8 cellular contexts compared by ENCODE assay signal in the genomic region with DNA sequence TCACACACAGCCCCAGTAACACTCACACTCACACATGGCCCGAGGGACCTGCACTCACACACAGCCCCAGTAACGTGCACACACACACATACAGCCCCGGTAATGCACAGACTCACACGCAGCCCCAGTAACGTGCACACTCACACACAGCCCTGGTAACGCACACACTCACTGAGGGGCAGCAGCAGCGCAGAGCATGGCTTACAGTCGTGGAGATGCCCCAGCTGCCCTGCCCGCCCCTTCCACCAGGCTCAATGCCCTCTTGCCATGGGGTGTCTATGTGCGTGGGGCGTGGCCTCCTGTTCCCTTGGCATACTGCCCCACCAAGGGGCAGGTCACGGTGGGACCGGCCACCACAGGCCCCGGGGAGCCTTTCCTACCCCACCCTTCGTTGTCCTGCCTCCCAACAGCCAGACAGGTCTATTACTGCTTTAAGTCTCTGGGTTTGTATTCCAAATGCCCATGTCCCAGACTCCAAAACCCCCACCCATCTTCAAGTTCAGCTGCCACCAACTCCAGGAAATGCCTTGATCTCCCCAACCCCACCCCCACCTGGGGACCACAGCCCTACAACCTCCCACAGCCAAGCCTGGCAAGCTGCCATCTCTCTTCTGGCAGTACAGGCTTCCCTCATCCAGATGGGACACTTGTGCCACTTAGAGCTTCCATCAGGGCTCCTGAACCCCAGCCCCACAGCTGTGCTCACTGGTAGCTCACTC. TPM values are rescaled to one million over a fixed set of nuclear protein-coding genes. Genes with fewer than 3 reads are reported as not detected.
DNase-seq lines count a peak whose midpoint lies in the region; ATAC-seq, FAIRE-seq and TF ChIP-seq lines count a peak whose summit lies in the region.

No MANE protein-coding gene starts in this region.

- no peaks in the 10 kb centered on the region for H3K27me3 Mint-ChIP-seq in CD4-positive, CD25-positive, alpha-beta regulatory T cell
- no peaks in the 10 kb centered on the region for H3K27me3 Mint-ChIP-seq in naive B cell

- TSS peak; percentile 34 for BruUV-seq in K562 (replicated peaks; lab: Mats Ljungman, UMichigan)

- peaks cover 20 to 86% (median 56%) of the 10 kb centered on the region in 4 donors for H3K4me1 Mint-ChIP-seq in CD4-positive, CD25-positive, alpha-beta regulatory T cell
- H3K4me1 Mint-ChIP-seq in naive B cell, result peaks cover 75 to 85% (median 77%) of the 10 kb centered on the region in 3 donors

- H3K36me3 ChIP-seq in CD4-positive, CD25-positive, alpha-beta regulatory T cell (ENCODE audit: control insufficient read depth, insufficient read depth, low read length), result no peaks in the 10 kb centered on the region
- no peaks in the 10 kb centered on the region for H3K36me3 ChIP-seq in K562 (ENCODE audit: control insufficient read depth, insufficient read depth, low read length)

- DNase-seq in CD4-positive, CD25-positive, alpha-beta regulatory T cell, result peak in 2 of 3 donors; percentile 38 to 39
- DNase-seq in NCI-H1694 treated with DMSO at 0.1 percent for 48 hours (lab: John Stamatoyannopoulos, UW) (peak; percentile 19), K562 (ENCODE audit: extremely low read depth in 1 of 4, low spot score in 3 of 4) (peak in 1 of 4 experiments; percentile 6), naive B cell (no peak), mucosa of gallbladder (ENCODE audit: low spot score) (no peak), NCI-H526 treated with DMSO at 0.1 percent for 48 hours (lab: John Stamatoyannopoulos, UW) (no peak)

- no peak for TF ChIP-seq POLR2A in K562 (conservative IDR thresholded peaks at IDR 0.05)

- H3K27me3 ChIP-seq in CD4-positive, CD25-positive, alpha-beta regulatory T cell (ENCODE audit: control insufficient read depth, insufficient read depth, low read length), result no peaks in the 10 kb centered on the region
- no peaks in the 10 kb centered on the region; a peak in 1 of 5 replicates for H3K27me3 ChIP-seq in K562 (ENCODE audit: control insufficient read depth in 2 of 2, insufficient read depth in 2 of 2, low read length in 2 of 2)

- no peaks in the 10 kb centered on the region for H3K9me3 ChIP-seq in CD4-positive, CD25-positive, alpha-beta regulatory T cell (ENCODE audit: control insufficient read depth in 2 of 2, low read length in 2 of 2)
- no peaks in the 10 kb centered on the region for H3K9me3 ChIP-seq in K562 (replicated peaks; ENCODE audit: control insufficient read depth, insufficient read depth, low read depth, low read length)

- H3K9ac ChIP-seq in K562 (ENCODE audit: insufficient read depth in 1 of 2, low read depth in 2 of 2, low read length in 2 of 2), result peak overlapping the region in 1 of 2 experiments; percentile 42; a peak in 2 of 4 replicates

- H3K36me3 Mint-ChIP-seq in CD4-positive, CD25-positive, alpha-beta regulatory T cell, result no peaks in the 10 kb centered on the region
- H3K36me3 Mint-ChIP-seq in naive B cell, result no peaks in the 10 kb centered on the region

- H3K27ac ChIP-seq in CD4-positive, CD25-positive, alpha-beta regulatory T cell (ENCODE audit: insufficient read depth, low read length, poor library complexity, severe bottlenecking), result peak overlapping the region; percentile 93
- no peak overlapping the region for H3K27ac ChIP-seq in K562 (ENCODE audit: extremely low read depth, low read depth, low read length)

- WGBS in K562 (ENCODE audit: insufficient coverage, low coverage, missing lambda C conversion rate), result 53% methylated on average over 12 of the region's 15 CpGs

- FAIRE-seq in K562 (lab: Jason Lieb, UNC), result no peak

- no peaks in the 10 kb centered on the region for H3K79me2 ChIP-seq in K562 (ENCODE audit: control insufficient read depth, insufficient read depth, low read length)

- H4K20me1 ChIP-seq in K562 (replicated peaks; ENCODE audit: control insufficient read depth, insufficient read depth, low read length), result no peaks in the 10 kb centered on the region

- H2AFZ ChIP-seq in K562 (ENCODE audit: low read depth, low read length), result no peak overlapping the region

- H3K9me1 ChIP-seq in K562 (ENCODE audit: control insufficient read depth, insufficient read depth, low read length), result no peaks in the 10 kb centered on the region

- H3K4me3 ChIP-seq in CD4-positive, CD25-positive, alpha-beta regulatory T cell (ENCODE audit: low read depth, low read length), result no peak overlapping the region
- H3K4me3 ChIP-seq in K562, result no peak overlapping the region

- H3K4me2 ChIP-seq in K562 (ENCODE audit: insufficient read depth, low read length), result no peak overlapping the region

- CTCF ChIA-PET in K562 (lab: Yijun Ruan, JAX; ENCODE audit: low intra/inter-chr PET ratio), result no interaction called here

- no peak for ATAC-seq in CD4-positive, CD25-positive, alpha-beta regulatory T cell (ENCODE audit: low read depth in 2 of 2)
- no peak for ATAC-seq in K562
- ATAC-seq in naive B cell (ENCODE audit: low read depth in 2 of 2), result no peak
- no peak for ATAC-seq in GM21786 (IDR thresholded peaks at IDR 0.05; ENCODE audit: unreplicated experiment)
- no peak for ATAC-seq in HG03342 (IDR thresholded peaks at IDR 0.05; ENCODE audit: unreplicated experiment)

- H3K4me1 ChIP-seq in CD4-positive, CD25-positive, alpha-beta regulatory T cell (ENCODE audit: control insufficient read depth, insufficient read depth, low read length, poor library complexity, severe bottlenecking), result peaks cover 72% of the 10 kb centered on the region
- H3K4me1 ChIP-seq in K562 (replicated peaks in 1 of 2; ENCODE audit: control insufficient read depth in 2 of 2, insufficient read depth in 2 of 2, low read length in 2 of 2), result peaks cover 34 to 58% of the 10 kb centered on the region in 2 experiments

- TF ChIP-seq CTCF in K562 (IDR thresholded peaks at IDR 0.05 in 2 of 3, conservative IDR thresholded peaks at IDR 0.05 in 1 of 3; ENCODE audit: insufficient read depth in 2 of 3, low read depth in 1 of 3, low read length in 3 of 3), result no peak

- no peak for TF ChIP-seq EP300 in K562 (IDR thresholded peaks at IDR 0.05; ENCODE audit: low read length)

- peak overlapping the region; percentile 5 to 91 (median 66) for H3K4me3 Mint-ChIP-seq in CD4-positive, CD25-positive, alpha-beta regulatory T cell
- peak overlapping the region; percentile 49 to 86 (median 76) for H3K4me3 Mint-ChIP-seq in naive B cell

- no peak for TF ChIP-seq RAD21 in K562 (CRISPR knock-in tag; conservative IDR thresholded peaks at IDR 0.05 in 1 of 2, IDR thresholded peaks at IDR 0.05 in 1 of 2)

- in situ Hi-C loops in K562 (cut with MboI), result no loop called here

- peak overlapping the region; percentile 83 to 96 (median 94) for H3K27ac Mint-ChIP-seq in CD4-positive, CD25-positive, alpha-beta regulatory T cell
- peak overlapping the region; percentile 75 to 97 (median 90) for H3K27ac Mint-ChIP-seq in naive B cell

- H3K9me3 Mint-ChIP-seq in CD4-positive, CD25-positive, alpha-beta regulatory T cell, result no peaks in the 10 kb centered on the region
- no peaks in the 10 kb centered on the region for H3K9me3 Mint-ChIP-seq in naive B cell

- POLR2A ChIA-PET in K562 (lab: Yijun Ruan, JAX), result no interaction called here

- intact Hi-C loops in K562 (cut with micrococcal nuclease), result no loop called here

RNA-seq across cellular contexts. Expression of gene CCDC102A, which starts 2.6 kb away (rescaled TPM):
- 4.7 TPM for total RNA-seq in CD4-positive, CD25-positive, alpha-beta regulatory T cell
- 1 to 10 TPM; 1.9 to 4.0 (median 2.8) TPM for polyA plus RNA-seq in CD4-positive, CD25-positive, alpha-beta regulatory T cell
- total RNA-seq in K562 (2011; cell fraction: chromatin; rRNA removed; ENCODE audit: low replicate concordance), result 0.26 and 1.1 TPM in 2 replicates
- 0.92 and 1.3 TPM in 2 replicates for total RNA-seq in K562 (2011; cell fraction: nucleolus; rRNA removed)
- 0.51 and 0.84 TPM in 2 replicates for total RNA-seq in K562 (2011; cell fraction: nucleoplasm; rRNA removed)
- total RNA-seq in K562 (2014; rRNA removed) (3.8 and 4.9 TPM in 2 replicates), K562 (2014; rRNA removed; fragmentation: Illumina TruSeq; extraction: Trizol) (0.16 and 0.58 TPM in 2 replicates), K562 (2015; rRNA removed; fragmentation: Illumina TruSeq; extraction: Trizol) (1.4 and 2.1 TPM in 2 replicates), K562 (2021) (2.7 and 3.0 TPM in 2 replicates), mucosa of gallbladder (10.2 TPM)
- polyA plus RNA-seq in K562 (2011; rRNA removed) (2.2 and 2.4 TPM in 2 replicates), K562 (2014; fragmentation: Illumina TruSeq; extraction: Trizol) (0.85 and 1.4 TPM in 2 replicates), K562 (2014; fragmentation: Nextera tagmentation; extraction: Ambion mirVana) (under 1 TPM; 0.03 to 0.11 TPM), K562 (2014; rRNA removed) (2.0 and 4.9 TPM in 2 replicates), naive B cell (ENCODE audit: low read depth in 6 of 6) (10 to 100 TPM in 2 of 6 donors, 1 to 10 TPM in 4; 3.8 to 13.8 (median 9.3) TPM)
- polyA plus RNA-seq in K562 (2011; cell fraction: cytosol; rRNA removed), result 2.6 and 6.6 TPM in 2 replicates
- 1.3 and 2.1 TPM in 2 replicates for polyA plus RNA-seq in K562 (2011; cell fraction: nucleus; rRNA removed)
- 2.3 and 2.8 TPM in 2 replicates for polyA plus RNA-seq in K562 (2012)
- polyA minus RNA-seq in K562 (2011; rRNA and poly(A)+ RNA removed), result 0.45 and 1.4 TPM in 2 replicates
- polyA minus RNA-seq in K562 (2011; cell fraction: cytosol; rRNA and poly(A)+ RNA removed), result 1.4 and 1.6 TPM in 2 replicates
- 0.67 and 1.1 TPM in 2 replicates for polyA minus RNA-seq in K562 (2011; cell fraction: nucleus; rRNA and poly(A)+ RNA removed)

RNA-seq across cellular contexts. Expression of gene ADGRG5, which starts 8.7 kb away (rescaled TPM):
- 0.72 TPM for total RNA-seq in CD4-positive, CD25-positive, alpha-beta regulatory T cell
- polyA plus RNA-seq in CD4-positive, CD25-positive, alpha-beta regulatory T cell, result 1 to 10 TPM in 1 of 4 donors, under 1 TPM in 3; 0.26 to 1.1 (median 0.51) TPM
- 0.14 TPM in 1 of 2 replicates, not detected in the other for total RNA-seq in K562 (2011; cell fraction: chromatin; rRNA removed; ENCODE audit: low replicate concordance)
- 0.13 TPM in 1 of 2 replicates, not detected in the other for total RNA-seq in K562 (2011; cell fraction: nucleolus; rRNA removed)
- total RNA-seq in K562 (2011; cell fraction: nucleoplasm; rRNA removed), result 0.07 TPM in 1 of 2 replicates, not detected in the other
- 0.08 and 0.09 TPM in 2 replicates for total RNA-seq in K562 (2014; rRNA removed)
- 0.07 TPM in 1 of 2 replicates, not detected in the other for total RNA-seq in K562 (2014; rRNA removed; fragmentation: Illumina TruSeq; extraction: Trizol)
- 0.14 and 0.30 TPM in 2 replicates for total RNA-seq in K562 (2015; rRNA removed; fragmentation: Illumina TruSeq; extraction: Trizol)
- 0.09 and 0.27 TPM in 2 replicates for total RNA-seq in K562 (2021)
- 0.01 and 0.11 TPM in 2 replicates for polyA plus RNA-seq in K562 (2011; rRNA removed)
- 0.03 and 0.07 TPM in 2 replicates for polyA plus RNA-seq in K562 (2011; cell fraction: cytosol; rRNA removed)
- 0.13 and 0.27 TPM in 2 replicates for polyA plus RNA-seq in K562 (2011; cell fraction: nucleus; rRNA removed)
- polyA plus RNA-seq in K562 (2012), result 0.55 and 0.62 TPM in 2 replicates
- 0.08 and 0.10 TPM in 2 replicates for polyA plus RNA-seq in K562 (2014; fragmentation: Illumina TruSeq; extraction: Trizol)
- under 1 TPM; 0.01 to 0.39 TPM for polyA plus RNA-seq in K562 (2014; fragmentation: Nextera tagmentation; extraction: Ambion mirVana)
- 0.04 and 0.15 TPM in 2 replicates for polyA plus RNA-seq in K562 (2014; rRNA removed)
- polyA minus RNA-seq in K562 (2011; rRNA and poly(A)+ RNA removed), result 0.06 TPM in 1 of 2 replicates, not detected in the other
- not detected in 2 replicates for polyA minus RNA-seq in K562 (2011; cell fraction: cytosol; rRNA and poly(A)+ RNA removed)
- polyA minus RNA-seq in K562 (2011; cell fraction: nucleus; rRNA and poly(A)+ RNA removed), result not detected in 2 replicates
- polyA plus RNA-seq in naive B cell (ENCODE audit: low read depth in 6 of 6), result 10 to 100 TPM; 15.2 to 36.4 (median 18.9) TPM
- total RNA-seq in mucosa of gallbladder, result 3.7 TPM

RNA-seq across cellular contexts. Expression of gene DOK4, which starts 47.5 kb away (rescaled TPM):
- 1.8 TPM for total RNA-seq in CD4-positive, CD25-positive, alpha-beta regulatory T cell
- polyA plus RNA-seq in CD4-positive, CD25-positive, alpha-beta regulatory T cell, result 1 to 10 TPM in 3 of 4 donors, under 1 TPM in 1; 0.99 to 1.4 (median 1.1) TPM
- 3.9 and 13.2 TPM in 2 replicates for total RNA-seq in K562 (2011; cell fraction: chromatin; rRNA removed; ENCODE audit: low replicate concordance)
- total RNA-seq in K562 (2011; cell fraction: nucleolus; rRNA removed), result 9.2 and 12.2 TPM in 2 replicates
- 6.3 and 7.6 TPM in 2 replicates for total RNA-seq in K562 (2011; cell fraction: nucleoplasm; rRNA removed)
- total RNA-seq in K562 (2014; rRNA removed), result 14.4 and 18.9 TPM in 2 replicates
- total RNA-seq in K562 (2014; rRNA removed; fragmentation: Illumina TruSeq; extraction: Trizol), result 2.3 and 3.2 TPM in 2 replicates
- 8.3 and 9.3 TPM in 2 replicates for total RNA-seq in K562 (2015; rRNA removed; fragmentation: Illumina TruSeq; extraction: Trizol)
- total RNA-seq in K562 (2021), result 11.0 and 11.4 TPM in 2 replicates
- 10.8 and 11.3 TPM in 2 replicates for polyA plus RNA-seq in K562 (2011; rRNA removed)
- 14.0 and 19.6 TPM in 2 replicates for polyA plus RNA-seq in K562 (2011; cell fraction: cytosol; rRNA removed)
- 23.7 and 31.1 TPM in 2 replicates for polyA plus RNA-seq in K562 (2011; cell fraction: nucleus; rRNA removed)
- polyA plus RNA-seq in K562 (2012), result 10.2 and 13.2 TPM in 2 replicates
- polyA plus RNA-seq in K562 (2014; fragmentation: Illumina TruSeq; extraction: Trizol), result 6.5 and 9.5 TPM in 2 replicates
- under 1 TPM; 0.10 TPM for polyA plus RNA-seq in K562 (2014; fragmentation: Nextera tagmentation; extraction: Ambion mirVana)
- polyA plus RNA-seq in K562 (2014; rRNA removed), result 12.4 and 16.4 TPM in 2 replicates
- 3.6 and 5.5 TPM in 2 replicates for polyA minus RNA-seq in K562 (2011; rRNA and poly(A)+ RNA removed)
- polyA minus RNA-seq in K562 (2011; cell fraction: cytosol; rRNA and poly(A)+ RNA removed), result 5.9 and 6.1 TPM in 2 replicates
- polyA minus RNA-seq in K562 (2011; cell fraction: nucleus; rRNA and poly(A)+ RNA removed), result 5.2 and 5.3 TPM in 2 replicates
- polyA plus RNA-seq in naive B cell (ENCODE audit: low read depth in 6 of 6), result 1 to 10 TPM in 4 of 6 donors, under 1 TPM in 1, not detected in 1; 0.22 to 2.1 (median 1.4) TPM
- total RNA-seq in mucosa of gallbladder, result 123 TPM

Comparison
In these comparisons a context has a peak if more than half of its experiments do, and no peak if none do; other contexts are left out.
1. DNase-seq: peak in CD4-positive, CD25-positive, alpha-beta regulatory T cell (2 of 3) and NCI-H1694 treated with DMSO at 0.1 percent for 48 hours (single experiment); none in naive B cell (single experiment), mucosa of gallbladder (single experiment) and NCI-H526 treated with DMSO at 0.1 percent for 48 hours (single experiment).